1 cellular context compared by ENCODE assay signal in the genomic region with DNA sequence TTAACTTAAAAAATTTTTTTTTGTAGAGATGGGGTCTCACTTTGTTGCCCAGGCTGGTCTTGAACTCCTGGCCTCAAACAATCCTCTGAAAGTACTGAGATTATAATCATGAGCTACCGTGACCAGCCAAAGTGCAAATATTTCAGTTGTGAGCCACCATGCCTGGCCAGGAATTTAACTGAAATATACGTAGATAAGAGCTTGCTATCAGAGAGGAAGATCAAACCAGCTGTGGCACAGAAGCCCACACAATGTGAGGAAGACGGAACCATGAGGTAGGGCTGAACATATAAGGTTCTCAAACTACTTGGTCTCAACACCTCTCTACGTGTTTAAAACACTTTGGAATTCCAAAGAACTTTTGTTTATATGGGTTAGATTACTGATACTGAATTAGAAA.
A peak's percentile ranks its signal among the peaks of the same experiment; 100 is the strongest.
TF ChIP-seq lines count a peak whose summit lies in the region.

No MANE protein-coding gene starts in this region.

TF ChIP-seq in K562, 482 proteins besides CTCF, POLR2A, EP300 and RAD21:
- TF ChIP-seq ZNF197 (CRISPR knock-in tag; IDR thresholded peaks at IDR 0.05; ENCODE audit: low read depth) (no peak), KAT7 (CRISPR knock-in tag; IDR thresholded peaks at IDR 0.05; ENCODE audit: borderline replicate concordance) (no peak), NCOR1 (IDR thresholded peaks at IDR 0.05) (no peak), ARID1B (IDR thresholded peaks at IDR 0.05) (0 out of 2 replicates have a peak, but pooled peaks have one; percentile 25), YY1 (IDR thresholded peaks at IDR 0.05; ENCODE audit: borderline replicate concordance in 1 of 3, control insufficient read depth in 1 of 3, extremely low read depth in 1 of 3, insufficient read depth in 3 of 3, insufficient read length in 1 of 3, insufficient replicate concordance in 2 of 3, low read depth in 1 of 3, low read length in 2 of 3) (no peak), ZNF184 (CRISPR knock-in tag; IDR thresholded peaks at IDR 0.05) (no peak), SMAD4 (CRISPR knock-in tag; conservative IDR thresholded peaks at IDR 0.05) (no peak), SAP30 (IDR thresholded peaks at IDR 0.05; ENCODE audit: borderline replicate concordance, insufficient read depth, low read depth, low read length, poor library complexity, severe bottlenecking) (no peak), RBM39 (optimal IDR thresholded peaks at IDR 0.05; ENCODE audit: low read depth, low read length) (no peak), TEAD1 (CRISPR knock-in tag; IDR thresholded peaks at IDR 0.05) (peak in 1 of 2 experiments; percentile 63; a peak in 1 of 4 replicates), RBM25 (IDR thresholded peaks at IDR 0.05; ENCODE audit: low read depth, low read length, severe bottlenecking) (no peak), MTF1 (CRISPR knock-in tag; IDR thresholded peaks at IDR 0.05; ENCODE audit: borderline replicate concordance) (no peak), JUND (IDR thresholded peaks at IDR 0.05; ENCODE audit: borderline replicate concordance, low read depth, low read length) (no peak), JUND (tag; IDR thresholded peaks at IDR 0.05; ENCODE audit: borderline replicate concordance, low read depth, low read length) (no peak), ZNF23 (CRISPR knock-in tag; IDR thresholded peaks at IDR 0.05) (no peak), ARHGAP35 (IDR thresholded peaks at IDR 0.05; ENCODE audit: partially characterized antibody) (no peak), ADNP (tag; IDR thresholded peaks at IDR 0.05) (peak; percentile 87), ZFP30 (CRISPR knock-in tag; IDR thresholded peaks at IDR 0.05; ENCODE audit: borderline replicate concordance) (no peak), SMARCA5 (IDR thresholded peaks at IDR 0.05) (no peak), KDM1A (IDR thresholded peaks at IDR 0.05) (no peak), TEAD4 (IDR thresholded peaks at IDR 0.05; ENCODE audit: low read length) (peak; percentile 31; the same call in 1 of the 2 replicates), TEAD4 (CRISPR knock-in tag; IDR thresholded peaks at IDR 0.05; ENCODE audit: borderline replicate concordance) (no peak), RBBP5 (IDR thresholded peaks at IDR 0.05; ENCODE audit: borderline replicate concordance, insufficient read depth, low read length, poor library complexity, severe bottlenecking) (no peak), ZNF174 (CRISPR knock-in tag; IDR thresholded peaks at IDR 0.05) (no peak), KDM2B (CRISPR knock-in tag; IDR thresholded peaks at IDR 0.05) (no peak)
